ENCODE assay signal across 9 cellular contexts in genomic region chr4:71553605-71554004, GRCh38.
DNase-seq lines count a peak whose midpoint lies in the region; ATAC-seq, FAIRE-seq and TF ChIP-seq lines count a peak whose summit lies in the region.
"Had no signal": no experiment of that assay in that cellular context is flagged by ENCODE, and none has a peak within 500 bp of the region (broad histone marks: within the 10 kb centered on the region; RNA-seq: fewer than 3 reads in every experiment).

No MANE protein-coding gene starts in this region.

- peaks cover 36% of the 10 kb centered on the region for H3K4me1 Mint-ChIP-seq in endodermal cell
- H3K4me1 Mint-ChIP-seq: naive B cell had no signal

- no peak overlapping the region for H3K27ac ChIP-seq in endodermal cell (ENCODE audit: low read depth, low read length)
- H3K27ac ChIP-seq in pancreas: no peak overlapping the region

- DNase-seq in NCI-H1105 (lab: John Stamatoyannopoulos, UW) (peak; percentile 0), NCI-H1105 treated with DMSO at 0.1 percent for 48 hours (lab: John Stamatoyannopoulos, UW) (no peak), LHCN-M2 (ENCODE audit: low read depth) (peak; percentile 40), endodermal cell (no peak), pancreas (no peak), SW480 (ENCODE audit: low spot score) (no peak)
- DNase-seq in stimulated activated CD4-positive, alpha-beta T cell treated with anti-CD3 and anti-CD28 coated beads, Interleukin-4, amount 100 ng/mL, for 1 hour: no peak
- no peak for DNase-seq in activated effector memory CD4-positive, alpha-beta T cell treated with Interleukin-2 at 50 U/mL for 16 hours
- DNase-seq: naive B cell had no signal

- no peak overlapping the region for H3K4me3 Mint-ChIP-seq in endodermal cell
- H3K4me3 Mint-ChIP-seq: naive B cell had no signal

- H3K9me3 ChIP-seq in endodermal cell (ENCODE audit: control insufficient read depth, low read length) (no peaks in the 10 kb centered on the region), pancreas (no peaks in the 10 kb centered on the region)

- peak; percentile 54 for FAIRE-seq in pancreas (lab: Jason Lieb, UNC)

- no peaks in the 10 kb centered on the region for H3K27me3 Mint-ChIP-seq in endodermal cell (ENCODE audit: insufficient read depth)
- H3K27me3 Mint-ChIP-seq: naive B cell had no signal

- peak in 3 of 4 donors; percentile 53 to 74 (median 66) for ATAC-seq in pancreas

- intact Hi-C loops in pancreas (cut with DNase I): no loop called here

- H3K4me1 ChIP-seq in endodermal cell (ENCODE audit: control insufficient read depth, insufficient read depth, low read length): peaks cover 19% of the 10 kb centered on the region
- peaks cover 7 to 26% (median 20%) of the 10 kb centered on the region in 3 donors for H3K4me1 ChIP-seq in pancreas

- H3K27ac Mint-ChIP-seq in endodermal cell: no peak overlapping the region

- no peak overlapping the region for H3K4me3 ChIP-seq in endodermal cell (ENCODE audit: low read length)
- H3K4me3 ChIP-seq in pancreas: no peak overlapping the region

- WGBS in endodermal cell (ENCODE audit: insufficient coverage in 1 of 2, insufficient read length in 1 of 2), 2 experiments: no CpG with 5 or more reads among the region's 1 CpG
- 27 to 34% methylated on average over 1 of the region's 1 CpG for WGBS in pancreas, 2 donors

- H3K36me3 Mint-ChIP-seq in endodermal cell (ENCODE audit: low read depth): no peaks in the 10 kb centered on the region
- H3K36me3 Mint-ChIP-seq: naive B cell had no signal

- no peak overlapping the region for H3K9ac ChIP-seq in endodermal cell (ENCODE audit: extremely low read depth, low read length, poor library complexity, severe bottlenecking)

- H3K36me3 ChIP-seq in endodermal cell (ENCODE audit: control insufficient read depth, insufficient read depth, low read length) (no peaks in the 10 kb centered on the region), pancreas (peaks cover 0 to 6% (median 3%) of the 10 kb centered on the region in 3 donors)

- H3K9me3 Mint-ChIP-seq in endodermal cell: no peaks in the 10 kb centered on the region
- H3K9me3 Mint-ChIP-seq: naive B cell had no signal

- TF ChIP-seq CTCF in endodermal cell (conservative IDR thresholded peaks at IDR 0.05) (peak; percentile 79), pancreas (IDR thresholded peaks at IDR 0.05) (peak in 2 of 4 donors; percentile 33 to 50)

- no peaks in the 10 kb centered on the region for H3K27me3 ChIP-seq in endodermal cell (ENCODE audit: control insufficient read depth, insufficient read depth, low read length, poor library complexity, severe bottlenecking)
- no peaks in the 10 kb centered on the region for H3K27me3 ChIP-seq in pancreas

Comparison
In these comparisons a context has a peak if more than half of its experiments do, and no peak if none do; other contexts are left out.
1. DNase-seq: peak in NCI-H1105 (single experiment) and LHCN-M2 (single experiment); none in NCI-H1105 treated with DMSO at 0.1 percent for 48 hours (single experiment), endodermal cell (single experiment), pancreas (0 of 6), stimulated activated CD4-positive, alpha-beta T cell treated with anti-CD3 and anti-CD28 coated beads, Interleukin-4, amount 100 ng/mL, for 1 hour (single experiment), activated effector memory CD4-positive, alpha-beta T cell treated with Interleukin-2 at 50 U/mL for 16 hours (single experiment) and SW480 (single experiment).